In genomic region chr11:88337342-88338222, GRCh38 we compare ENCODE assay signal across 8 cellular contexts. TPM values are rescaled to one million over a fixed set of nuclear protein-coding genes. Genes with fewer than 3 reads are reported as not detected.
DNase-seq lines count a peak whose midpoint lies in the region; ATAC-seq and TF ChIP-seq lines count a peak whose summit lies in the region.

Gene CTSC, minus strand, starts transcription at chr11:88337736. Its CDS starts 64 bp downstream, at chr11:88337672.

- no peaks in the 10 kb centered on the region for H3K9me3 Mint-ChIP-seq in activated naive CD4-positive, alpha-beta T cell treated with anti-CD3 and anti-CD28 coated beads for 36 hours
- H3K9me3 Mint-ChIP-seq in osteocyte (ENCODE audit: unreplicated experiment), result no peaks in the 10 kb centered on the region

- TF ChIP-seq CTCF in GM06990 (IDR thresholded peaks at IDR 0.05; ENCODE audit: insufficient read depth, low read length, poor library complexity, severe bottlenecking), result no peak
- TF ChIP-seq CTCF in MM.1S (IDR thresholded peaks at IDR 0.05; ENCODE audit: low read length), result no peak
- TF ChIP-seq CTCF in osteocyte (IDR thresholded peaks at IDR 0.05), result no peak
- no peak for TF ChIP-seq CTCF in thoracic aorta (IDR thresholded peaks at IDR 0.05)

- no peaks in the 10 kb centered on the region for H3K27me3 Mint-ChIP-seq in activated naive CD4-positive, alpha-beta T cell treated with anti-CD3 and anti-CD28 coated beads for 36 hours (ENCODE audit: low read depth)
- H3K27me3 Mint-ChIP-seq in osteocyte (ENCODE audit: unreplicated experiment), result peaks cover 34% of the 10 kb centered on the region

- peaks cover 5% of the 10 kb centered on the region; the same call in 1 of the 2 replicates for H3F3A ChIP-seq in MM.1S (ENCODE audit: insufficient read depth, low read length)

- CTCF ChIA-PET in activated naive CD4-positive, alpha-beta T cell treated with anti-CD3 and anti-CD28 coated beads for 36 hours (lab: Charles Lee), result interaction anchor here (0.7 to 1.8 kb wide), 6 partner anchors 9 to 642 kb away, joined by 3 to 4 read pairs (median 3); no protein-coding TSS in a partner anchor

- H3K4me1 Mint-ChIP-seq in activated naive CD4-positive, alpha-beta T cell treated with anti-CD3 and anti-CD28 coated beads for 36 hours (ENCODE audit: low read depth), result peaks cover 46% of the 10 kb centered on the region
- H3K4me1 Mint-ChIP-seq in osteocyte (ENCODE audit: unreplicated experiment), result peaks cover 11% of the 10 kb centered on the region

- intact Hi-C loops in activated naive CD4-positive, alpha-beta T cell treated with anti-CD3 and anti-CD28 coated beads for 36 hours (cut with micrococcal nuclease), result loop anchor here (1.0 to 10.0 kb wide), 7 partner anchors 20 to 1300 kb away; partner anchors contain the start of gene TMEM135

- no peaks in the 10 kb centered on the region for H3K9me3 ChIP-seq in MM.1S (replicated peaks; ENCODE audit: insufficient read depth, low read length)
- H3K9me3 ChIP-seq in thoracic aorta, result no peaks in the 10 kb centered on the region

- ATAC-seq in thoracic aorta (ENCODE audit: insufficient number of reproducible peaks, low FRiP score, low read depth), result peak; percentile 39

- H3K4me3 ChIP-seq in GM06990 (replicated peaks; ENCODE audit: low read depth, low read length), result peak within 1 kb of the TSS; percentile 89
- peak within 1 kb of the TSS; percentile 97 for H3K4me3 ChIP-seq in MM.1S (ENCODE audit: low read length)
- H3K4me3 ChIP-seq in thoracic aorta, result peak within 1 kb of the TSS; percentile 78

- H4K20me1 ChIP-seq in MM.1S (ENCODE audit: insufficient read depth, low read length), result no peaks in the 10 kb centered on the region

- H3K36me3 ChIP-seq in GM06990 (ENCODE audit: control insufficient read depth, insufficient read depth, low read length) (no peaks in the 10 kb centered on the region), MM.1S (replicated peaks; ENCODE audit: insufficient read depth, low read length) (peaks cover 8% of the 10 kb centered on the region; the same call in 1 of the 2 replicates), thoracic aorta (no peaks in the 10 kb centered on the region)

- H3K79me2 ChIP-seq in MM.1S (ENCODE audit: low read length), result peaks cover 18% of the 10 kb centered on the region

- no peaks in the 10 kb centered on the region for H3K9me2 ChIP-seq in MM.1S (replicated peaks; ENCODE audit: insufficient read depth, low read length)

- H3K27ac ChIP-seq in MM.1S (ENCODE audit: low read length) (peak within 1 kb of the TSS; percentile 85), thoracic aorta (peak within 1 kb of the TSS; percentile 60 to 75)

- peaks cover 20% of the 10 kb centered on the region for H3K36me3 Mint-ChIP-seq in activated naive CD4-positive, alpha-beta T cell treated with anti-CD3 and anti-CD28 coated beads for 36 hours (ENCODE audit: low read depth)
- H3K36me3 Mint-ChIP-seq in osteocyte (ENCODE audit: unreplicated experiment), result peaks cover 1% of the 10 kb centered on the region

- peak within 1 kb of the TSS; percentile 80 for H3K4me2 ChIP-seq in MM.1S (ENCODE audit: low read depth, low read length)

- peak within 1 kb of the TSS; percentile 99 for H3K4me3 Mint-ChIP-seq in activated naive CD4-positive, alpha-beta T cell treated with anti-CD3 and anti-CD28 coated beads for 36 hours
- peak within 1 kb of the TSS; percentile 90 for H3K4me3 Mint-ChIP-seq in osteocyte (ENCODE audit: unreplicated experiment)

- H3K4me1 ChIP-seq in MM.1S (ENCODE audit: low read length) (peaks cover 7% of the 10 kb centered on the region), thoracic aorta (ENCODE audit: control insufficient read depth in 1 of 2, low read depth in 2 of 2) (peaks cover 5 to 7% of the 10 kb centered on the region in 2 donors)

- peak within 1 kb of the TSS; percentile 89 for H2AFZ ChIP-seq in MM.1S (ENCODE audit: low read length)

- peak; percentile 93 for DNase-seq in GM06990 (ENCODE audit: extremely low read depth, insufficient read length)
- DNase-seq in HCEC 1CT, result peak; percentile 95
- peak; percentile 95 for DNase-seq in MM.1S
- peak; percentile 95 for DNase-seq in SK-N-DZ (ENCODE audit: low spot score)
- peak; percentile 92 for DNase-seq in activated naive CD4-positive, alpha-beta T cell treated with anti-CD3 and anti-CD28 coated beads for 36 hours
- no peak for DNase-seq in glomerular endothelial cell (ENCODE audit: extremely low read depth, low read depth, low spot score)
- DNase-seq in osteocyte (ENCODE audit: extremely low spot score, unreplicated experiment), result peak; percentile 87
- DNase-seq in thoracic aorta (ENCODE audit: low spot score), result peak; percentile 86

- H3K27me3 ChIP-seq in GM06990 (replicated peaks; ENCODE audit: control insufficient read depth, insufficient read depth, low read length) (no peaks in the 10 kb centered on the region), MM.1S (replicated peaks; ENCODE audit: insufficient read depth, low read length) (no peaks in the 10 kb centered on the region), thoracic aorta (replicated peaks; ENCODE audit: insufficient read depth) (no peaks in the 10 kb centered on the region)

- H3K9ac ChIP-seq in MM.1S (ENCODE audit: low read length), result peak within 1 kb of the TSS; percentile 85

- H3K27ac Mint-ChIP-seq in activated naive CD4-positive, alpha-beta T cell treated with anti-CD3 and anti-CD28 coated beads for 36 hours, result peak within 1 kb of the TSS; percentile 73
- no peak within 1 kb of the TSS for H3K27ac Mint-ChIP-seq in osteocyte (ENCODE audit: unreplicated experiment)

RNA-seq across cellular contexts. Expression of gene CTSC, which starts in this region (rescaled TPM):
- 183 and 193 TPM in 2 replicates for polyA plus RNA-seq in SK-N-DZ (2014; cell fraction: cytosol; rRNA removed)
- polyA plus RNA-seq in SK-N-DZ (2014; cell fraction: nucleus; rRNA removed), result 123 and 152 TPM in 2 replicates
- total RNA-seq in activated naive CD4-positive, alpha-beta T cell treated with anti-CD3 and anti-CD28 coated beads for 36 hours, result 10 to 100 TPM; 19.1 to 22.2 TPM
- total RNA-seq in glomerular endothelial cell (204 and 241 TPM in 2 replicates), osteocyte (1.3 and 2.1 TPM in 2 replicates), thoracic aorta (10 to 100 TPM; 49.0 to 91.1 TPM)
